In genomic region chr16:4614571-4615388, GRCh38 we compare ENCODE assay signal across 1 cellular context.
TF ChIP-seq lines count a peak whose summit lies in the region.

TSS of gene UBALD1 (minus strand) at chr16:4614888. CDS start at chr16:4614797, 91 bp downstream.

TF ChIP-seq in HEK293, 187 proteins besides CTCF, POLR2A, EP300 and RAD21 (continued from another document and continues in another):
- TF ChIP-seq ZNF280C (tag by site-specific recombination; IDR thresholded peaks at IDR 0.05) (no peak), ZBTB20 (tag by site-specific recombination; IDR thresholded peaks at IDR 0.05) (peak; percentile 92), ZNF398 (tag by site-specific recombination; IDR thresholded peaks at IDR 0.05) (peak; percentile 36; the same call in 1 of the 2 replicates), ZNF146 (tag by site-specific recombination; IDR thresholded peaks at IDR 0.05) (no peak; the same call in 1 of the 2 replicates), ZNF148 (tag by site-specific recombination; IDR thresholded peaks at IDR 0.05; ENCODE audit: borderline replicate concordance) (no peak), YY1 (tag by site-specific recombination; IDR thresholded peaks at IDR 0.05) (peak; percentile 88), ZNF555 (tag by site-specific recombination; conservative IDR thresholded peaks at IDR 0.05) (no peak), SP7 (tag by site-specific recombination; IDR thresholded peaks at IDR 0.05) (peak; percentile 80), ZNF580 (tag by site-specific recombination; IDR thresholded peaks at IDR 0.05) (no peak), ZSCAN4 (tag by site-specific recombination; IDR thresholded peaks at IDR 0.05) (no peak), HIC1 (tag by site-specific recombination; IDR thresholded peaks at IDR 0.05) (peak; percentile 99), PRDM4 (tag by site-specific recombination; IDR thresholded peaks at IDR 0.05) (peak; percentile 9; the same call in 1 of the 2 replicates), ZBTB11 (tag by site-specific recombination; conservative IDR thresholded peaks at IDR 0.05; ENCODE audit: low read depth) (peak; percentile 89), ZIC2 (tag by site-specific recombination; IDR thresholded peaks at IDR 0.05) (peak; percentile 94), ZBTB1 (tag by site-specific recombination; IDR thresholded peaks at IDR 0.05) (peak; percentile 35; the same call in 1 of the 2 replicates), INSM2 (tag by site-specific recombination; IDR thresholded peaks at IDR 0.05) (0 out of 2 replicates have a peak, but pooled peaks have one; percentile 49), ZXDB (tag by site-specific recombination; IDR thresholded peaks at IDR 0.05) (peak; percentile 92), YY2 (tag by site-specific recombination; IDR thresholded peaks at IDR 0.05) (peak; percentile 88), ZNF239 (tag by site-specific recombination; IDR thresholded peaks at IDR 0.05) (0 out of 2 replicates have a peak, but pooled peaks have one; percentile 16), GLIS2 (tag by site-specific recombination; IDR thresholded peaks at IDR 0.05) (peak; percentile 95), ZEB2 (tag by site-specific recombination; IDR thresholded peaks at IDR 0.05) (peak; percentile 95), ZNF449 (tag by site-specific recombination; IDR thresholded peaks at IDR 0.05) (peak; percentile 48; the same call in 1 of the 2 replicates), ZNF76 (tag by site-specific recombination; IDR thresholded peaks at IDR 0.05; ENCODE audit: borderline replicate concordance, low read depth) (peak; percentile 92), ZNF324 (tag by site-specific recombination; IDR thresholded peaks at IDR 0.05) (peak; percentile 49; the same call in 1 of the 2 replicates), KLF7 (tag by site-specific recombination; IDR thresholded peaks at IDR 0.05; ENCODE audit: borderline replicate concordance) (peak; percentile 43; the same call in 1 of the 2 replicates), KLF10 (tag by site-specific recombination; IDR thresholded peaks at IDR 0.05) (peak; percentile 71; the same call in 1 of the 2 replicates), ZNF394 (tag by site-specific recombination; IDR thresholded peaks at IDR 0.05; ENCODE audit: borderline replicate concordance) (peak; percentile 52; the same call in 1 of the 2 replicates), ZBTB10 (tag by site-specific recombination; IDR thresholded peaks at IDR 0.05) (peak; percentile 99), ZNF155 (tag by site-specific recombination; IDR thresholded peaks at IDR 0.05) (no peak), ZNF10 (tag by site-specific recombination; IDR thresholded peaks at IDR 0.05) (no peak), KLF1 (tag by site-specific recombination; IDR thresholded peaks at IDR 0.05) (peak; percentile 84)
